ENCODE assay signal across 11 cellular contexts in genomic region chr11:44619931-44620725, GRCh38. TPM values are rescaled to one million over a fixed set of nuclear protein-coding genes. Genes with fewer than 3 reads are reported as not detected.
DNase-seq lines count a peak whose midpoint lies in the region; ATAC-seq, FAIRE-seq and TF ChIP-seq lines count a peak whose summit lies in the region.
"Had no signal": no experiment of that assay in that cellular context is flagged by ENCODE, and none has a peak within 500 bp of the region (broad histone marks: within the 10 kb centered on the region; RNA-seq: fewer than 3 reads in every experiment).

No MANE protein-coding gene starts in this region.

- H3K4me3 ChIP-seq in right cardiac atrium (ENCODE audit: low read length) = no peak overlapping the region
- H3K4me3 ChIP-seq in stomach = no peak overlapping the region
- H3K4me3 ChIP-seq: gastroesophageal sphincter had no signal

- H3K4me3 Mint-ChIP-seq in activated naive CD4-positive, alpha-beta T cell treated with anti-CD3 and anti-CD28 coated beads for 36 hours = no peak overlapping the region
- H3K4me3 Mint-ChIP-seq: HFFc6 had no signal

- 85% methylated on average over 9 of the region's 9 CpGs for WGBS in right cardiac atrium
- WGBS in stomach, 5 donors = 89 to 95% (median 93%) methylated on average over 9 of the region's 9 CpGs

- H3K27me3 Mint-ChIP-seq in activated naive CD4-positive, alpha-beta T cell treated with anti-CD3 and anti-CD28 coated beads for 36 hours (ENCODE audit: low read depth) = no peaks in the 10 kb centered on the region
- H3K27me3 Mint-ChIP-seq: IgD-negative memory B cell had no signal

- H3K27ac ChIP-seq in right cardiac atrium (ENCODE audit: low read length) = no peak overlapping the region
- no peak overlapping the region for H3K27ac ChIP-seq in stomach
- H3K27ac ChIP-seq: gastroesophageal sphincter had no signal

- peaks cover 29% of the 10 kb centered on the region for H3K36me3 Mint-ChIP-seq in activated naive CD4-positive, alpha-beta T cell treated with anti-CD3 and anti-CD28 coated beads for 36 hours (ENCODE audit: low read depth)

- FAIRE-seq in HTR-8/SVneo (lab: Jason Lieb, UNC) = no peak

- no peak overlapping the region for H3K27ac Mint-ChIP-seq in activated naive CD4-positive, alpha-beta T cell treated with anti-CD3 and anti-CD28 coated beads for 36 hours
- H3K27ac Mint-ChIP-seq: HFFc6 had no signal

- H3K9me3 ChIP-seq in right cardiac atrium (ENCODE audit: control insufficient read depth, low read length) (no peaks in the 10 kb centered on the region), stomach (no peaks in the 10 kb centered on the region)
- H3K9me3 ChIP-seq: gastroesophageal sphincter had no signal

- no peak for TF ChIP-seq EP300 in stomach (IDR thresholded peaks at IDR 0.05)

- intact Hi-C loops in activated naive CD4-positive, alpha-beta T cell treated with anti-CD3 and anti-CD28 coated beads for 36 hours (cut with micrococcal nuclease) = loop anchor here (5.0 to 10.0 kb wide), 3 partner anchors 333 to 525 kb away; partner anchors contain the start of gene EXT2
- intact Hi-C loops in right cardiac atrium (cut with DNase I) (loop anchor here (2.0 to 10.0 kb wide), 6 partner anchors 85 to 482 kb away; partner anchors contain the start of gene TSPAN18 (in 2 of the 4)), stomach (cut with DNase I; ENCODE audit: low total_unique reads) (loop anchor here (5.0 kb wide), 1 partner anchor 292 kb away; no protein-coding TSS in a partner anchor)

- peaks cover 45% of the 10 kb centered on the region for H3K4me1 Mint-ChIP-seq in activated naive CD4-positive, alpha-beta T cell treated with anti-CD3 and anti-CD28 coated beads for 36 hours (ENCODE audit: low read depth)

- no peak for ATAC-seq in right cardiac atrium

- CTCF ChIA-PET in activated naive CD4-positive, alpha-beta T cell treated with anti-CD3 and anti-CD28 coated beads for 36 hours (lab: Charles Lee) = interaction anchor here (0.7 to 21.7 kb wide), 11 partner anchors 8 to 291 kb away, joined by 3 to 366 read pairs (median 4); no protein-coding TSS in a partner anchor

- H3K4me1 ChIP-seq in right cardiac atrium (ENCODE audit: control insufficient read depth, insufficient read depth, low read length) (peaks cover 7% of the 10 kb centered on the region), stomach (peaks cover 4 to 34% (median 21%) of the 10 kb centered on the region in 4 donors)

- no peaks in the 10 kb centered on the region for H3K9me3 Mint-ChIP-seq in activated naive CD4-positive, alpha-beta T cell treated with anti-CD3 and anti-CD28 coated beads for 36 hours
- H3K9me3 Mint-ChIP-seq: HFFc6, IgD-negative memory B cell had no signal

- TF ChIP-seq CTCF in stomach (IDR thresholded peaks at IDR 0.05) = no peak

- no peak for TF ChIP-seq POLR2A in stomach (IDR thresholded peaks at IDR 0.05)

- H3K27me3 ChIP-seq in right cardiac atrium (ENCODE audit: control insufficient read depth, insufficient read depth) (no peaks in the 10 kb centered on the region), stomach (no peaks in the 10 kb centered on the region)
- H3K27me3 ChIP-seq: gastroesophageal sphincter had no signal

- H3K36me3 ChIP-seq in stomach = peaks cover 3 to 50% (median 37%) of the 10 kb centered on the region in 4 donors

- peak; percentile 1 for DNase-seq in activated naive CD4-positive, alpha-beta T cell treated with Interleukin-2 at 50 U/mL for 16 hours
- no peak for DNase-seq in activated naive CD4-positive, alpha-beta T cell treated with anti-CD3 and anti-CD28 coated beads for 36 hours
- DNase-seq in activated T-cell treated with anti-CD3 and anti-CD28 coated beads, Interleukin-2, amount 50 U/mL, for 48 hours = peak; percentile 8 to 12
- DNase-seq in right cardiac atrium (peak in 2 of 3 donors; percentile 63), stomach (peak; percentile 17), NOMO-1 treated with DMSO at 0.1 percent for 48 hours (lab: John Stamatoyannopoulos, UW; ENCODE audit: unreplicated experiment) (no peak), activated gamma-delta T cell treated with Interleukin-2 at 50 U/mL for 16 hours (no peak), HTR-8/SVneo (ENCODE audit: insufficient read length, low spot score) (no peak)

RNA-seq across cellular contexts. Expression of gene CD82, which starts 54.7 kb away (rescaled TPM):
- total RNA-seq in activated naive CD4-positive, alpha-beta T cell treated with anti-CD3 and anti-CD28 coated beads for 36 hours = 100 to 1,000 TPM; 140 to 141 TPM
- total RNA-seq in right cardiac atrium (10 to 100 TPM; 16.7 to 33.6 (median 27.3) TPM), stomach (10 to 100 TPM in 4 of 5 donors, under 1 TPM in 1; 0.58 to 49.6 (median 24.6) TPM)
- polyA plus RNA-seq in right cardiac atrium (23.8 TPM), stomach (10 to 100 TPM in 2 of 3 donors, 1 to 10 TPM in 1; 9.9 to 54.4 (median 45.1) TPM)

Comparison
In these comparisons a context has a peak if more than half of its experiments do, and no peak if none do; other contexts are left out.
1. DNase-seq: peak in activated naive CD4-positive, alpha-beta T cell treated with Interleukin-2 at 50 U/mL for 16 hours (single experiment), activated T-cell treated with anti-CD3 and anti-CD28 coated beads, Interleukin-2, amount 50 U/mL, for 48 hours (2 of 2), right cardiac atrium (2 of 3) and stomach (single experiment); none in activated naive CD4-positive, alpha-beta T cell treated with anti-CD3 and anti-CD28 coated beads for 36 hours (single experiment), NOMO-1 treated with DMSO at 0.1 percent for 48 hours (single experiment), activated gamma-delta T cell treated with Interleukin-2 at 50 U/mL for 16 hours (single experiment) and HTR-8/SVneo (single experiment).